In genomic region chr17:71441098-71441497, GRCh38 we compare ENCODE assay signal across 15 cellular contexts.
DNase-seq lines count a peak whose midpoint lies in the region; ATAC-seq and TF ChIP-seq lines count a peak whose summit lies in the region.
"Had no signal": no experiment of that assay in that cellular context is flagged by ENCODE, and none has a peak within 500 bp of the region (broad histone marks: within the 10 kb centered on the region; RNA-seq: fewer than 3 reads in every experiment).

No MANE protein-coding gene starts in this region.

- H3K36me3 ChIP-seq in SK-N-SH (replicated peaks in 1 of 2; ENCODE audit: control insufficient read depth in 1 of 2, insufficient read depth in 2 of 2, low read length in 1 of 2), result no peaks in the 10 kb centered on the region
- no peaks in the 10 kb centered on the region for H3K36me3 ChIP-seq in upper lobe of right lung

- H3K4me3 Mint-ChIP-seq in CD4-positive, alpha-beta T cell, result no peak overlapping the region
- H3K4me3 Mint-ChIP-seq: effector memory CD8-positive, alpha-beta T cell; IgD-negative memory B cell had no signal

- 11% methylated on average over 6 of the region's 6 CpGs for WGBS in SK-N-SH (ENCODE audit: low lambda C conversion rate)

- ATAC-seq in upper lobe of right lung (peak; percentile 26), HG02571 (IDR thresholded peaks at IDR 0.05; ENCODE audit: unreplicated experiment) (no peak)
- ATAC-seq in CD4-positive, alpha-beta T cell (ENCODE audit: poor library complexity), result no peak
- ATAC-seq: effector memory CD8-positive, alpha-beta T cell had no signal

- CTCF ChIA-PET in SK-N-SH (lab: Yijun Ruan, JAX), result interaction anchor here (1.1 to 3.4 kb wide), 7 partner anchors 12 to 1100 kb away, joined by 3 to 11 read pairs (median 4); no protein-coding TSS in a partner anchor
- CTCF ChIA-PET in CD4-positive, alpha-beta T cell (lab: Charles Lee), result no interaction called here

- H3K27me3 Mint-ChIP-seq in CD4-positive, alpha-beta T cell, result no peaks in the 10 kb centered on the region
- H3K27me3 Mint-ChIP-seq: effector memory CD8-positive, alpha-beta T cell; IgD-negative memory B cell had no signal

- H3K4me2 ChIP-seq in SK-N-SH, result 0 out of 2 replicates have a peak overlapping the region, but pooled peaks have one; percentile 12

- H3K9me2 ChIP-seq in SK-N-SH, result no peaks in the 10 kb centered on the region

- H3K4me1 Mint-ChIP-seq in CD4-positive, alpha-beta T cell (ENCODE audit: low read depth), result no peaks in the 10 kb centered on the region
- H3K4me1 Mint-ChIP-seq: IgD-negative memory B cell had no signal

- H2AFZ ChIP-seq in SK-N-SH (ENCODE audit: low read depth), result peak overlapping the region; percentile 57

- H3K79me2 ChIP-seq in SK-N-SH (ENCODE audit: insufficient read depth), result no peaks in the 10 kb centered on the region

- DNase-seq in NCI-H82 (lab: John Stamatoyannopoulos, UW), result peak; percentile 39
- no peak for DNase-seq in NCI-H82 treated with DMSO at 0.1 percent for 48 hours (lab: John Stamatoyannopoulos, UW; ENCODE audit: unreplicated experiment)
- DNase-seq in SK-N-SH, result no peak
- peak; percentile 34 for DNase-seq in fibroblast of the conjunctiva (ENCODE audit: low read depth)
- DNase-seq in upper lobe of right lung, result no peak
- no peak for DNase-seq in DMS114 treated with DMSO at 0.1 percent for 48 hours (lab: John Stamatoyannopoulos, UW; ENCODE audit: unreplicated experiment)
- DNase-seq in CD4-positive, alpha-beta T cell, result no peak
- DNase-seq: activated CD4-positive, alpha-beta T cell treated with anti-CD3 and anti-CD28 coated beads for 48 hours; activated gamma-delta T cell treated with Interleukin-2 at 50 U/mL for 16 hours; AML-193; effector memory CD8-positive, alpha-beta T cell; stimulated activated CD4-positive, alpha-beta T cell treated with anti-CD3 and anti-CD28 coated beads, Interleukin-4, amount 100 ng/mL, for 24 hours; substantia nigra had no signal

- peaks cover 22% of the 10 kb centered on the region for H3F3A ChIP-seq in SK-N-SH (replicated peaks; ENCODE audit: insufficient read depth)

- H3K4me3 ChIP-seq in SK-N-SH (ENCODE audit: low read depth in 2 of 2, low read length in 1 of 2) (no peak overlapping the region), upper lobe of right lung (no peak overlapping the region)

- H3K9ac ChIP-seq in SK-N-SH, result no peak overlapping the region; the same call in 1 of the 2 replicates

- H3K4me1 ChIP-seq in SK-N-SH (ENCODE audit: control insufficient read depth in 1 of 2, insufficient read depth in 2 of 2, low read depth in 1 of 2, low read length in 1 of 2), result peaks cover 12 to 24% of the 10 kb centered on the region in 2 experiments
- H3K4me1 ChIP-seq in upper lobe of right lung, result peaks cover 9% of the 10 kb centered on the region

- H3K27ac Mint-ChIP-seq in CD4-positive, alpha-beta T cell, result no peak overlapping the region
- H3K27ac Mint-ChIP-seq: effector memory CD8-positive, alpha-beta T cell; IgD-negative memory B cell had no signal

- TF ChIP-seq CTCF in SK-N-SH (IDR thresholded peaks at IDR 0.05) (no peak), upper lobe of right lung (IDR thresholded peaks at IDR 0.05) (no peak)
- no peak for TF ChIP-seq CTCF in CD4-positive, alpha-beta T cell (IDR thresholded peaks at IDR 0.05)

- H3K27ac ChIP-seq in SK-N-SH (ENCODE audit: low read depth in 2 of 2, low read length in 1 of 2) (peak overlapping the region in 1 of 2 experiments; percentile 56; a peak in 2 of 4 replicates), upper lobe of right lung (no peak overlapping the region)
- H3K27ac ChIP-seq in CD4-positive, alpha-beta T cell (ENCODE audit: low read depth, low read length), result no peak overlapping the region

- H3K27me3 ChIP-seq in SK-N-SH (ENCODE audit: insufficient read depth), result no peaks in the 10 kb centered on the region
- H3K27me3 ChIP-seq in upper lobe of right lung, result no peaks in the 10 kb centered on the region
- H3K27me3 ChIP-seq in CD4-positive, alpha-beta T cell (ENCODE audit: control insufficient read depth, insufficient read depth, low read length), result no peaks in the 10 kb centered on the region

- peaks cover 2% of the 10 kb centered on the region for H3K9me3 Mint-ChIP-seq in CD4-positive, alpha-beta T cell

- intact Hi-C loops in upper lobe of right lung (cut with DNase I), result no loop called here
- intact Hi-C loops in CD4-positive, alpha-beta T cell (cut with DNase I, micrococcal nuclease), result loop anchor here in 1 of 2 experiments (5.0 kb wide), 1 partner anchor 76 kb away; no protein-coding TSS in a partner anchor

- no peak for TF ChIP-seq EP300 in SK-N-SH (IDR thresholded peaks at IDR 0.05; ENCODE audit: borderline replicate concordance in 1 of 2, low read depth in 1 of 2, low read length in 1 of 2)

- no peaks in the 10 kb centered on the region for H3K36me3 Mint-ChIP-seq in CD4-positive, alpha-beta T cell (ENCODE audit: low read depth)
- H3K36me3 Mint-ChIP-seq: IgD-negative memory B cell had no signal

- POLR2A ChIA-PET in SK-N-SH (lab: Yijun Ruan, JAX), result no interaction called here
- POLR2A ChIA-PET in CD4-positive, alpha-beta T cell (lab: Charles Lee), result no interaction called here

- H3K9me3 ChIP-seq in SK-N-SH (no peaks in the 10 kb centered on the region), upper lobe of right lung (no peaks in the 10 kb centered on the region)
- no peaks in the 10 kb centered on the region for H3K9me3 ChIP-seq in CD4-positive, alpha-beta T cell (ENCODE audit: control insufficient read depth, low read length)

- no peak for TF ChIP-seq RAD21 in SK-N-SH (IDR thresholded peaks at IDR 0.05; ENCODE audit: low read length)

- no peaks in the 10 kb centered on the region for H4K20me1 ChIP-seq in SK-N-SH (ENCODE audit: insufficient read depth)

TF ChIP-seq in SK-N-SH, 30 proteins besides CTCF, POLR2A, EP300 and RAD21:
- TF ChIP-seq JUND (IDR thresholded peaks at IDR 0.05) (peak; percentile 76), MXI1 (IDR thresholded peaks at IDR 0.05; ENCODE audit: low read depth, low read length) (no peak), FOSL2 (IDR thresholded peaks at IDR 0.05; ENCODE audit: borderline replicate concordance, low read depth) (peak; percentile 86), TCF12 (IDR thresholded peaks at IDR 0.05) (peak; percentile 32; the same call in 1 of the 2 replicates), YY1 (IDR thresholded peaks at IDR 0.05; ENCODE audit: low read depth) (peak; percentile 66; the same call in 1 of the 2 replicates)

Comparison
In these comparisons a context has a peak if more than half of its experiments do, and no peak if none do; other contexts are left out.
1. DNase-seq: peak in NCI-H82 (single experiment) and fibroblast of the conjunctiva (single experiment); none in NCI-H82 treated with DMSO at 0.1 percent for 48 hours (single experiment), SK-N-SH (single experiment), upper lobe of right lung (single experiment), DMS114 treated with DMSO at 0.1 percent for 48 hours (single experiment) and CD4-positive, alpha-beta T cell (0 of 10).